Comparison of ENCODE assay signal across 16 cellular contexts in the genomic region with DNA sequence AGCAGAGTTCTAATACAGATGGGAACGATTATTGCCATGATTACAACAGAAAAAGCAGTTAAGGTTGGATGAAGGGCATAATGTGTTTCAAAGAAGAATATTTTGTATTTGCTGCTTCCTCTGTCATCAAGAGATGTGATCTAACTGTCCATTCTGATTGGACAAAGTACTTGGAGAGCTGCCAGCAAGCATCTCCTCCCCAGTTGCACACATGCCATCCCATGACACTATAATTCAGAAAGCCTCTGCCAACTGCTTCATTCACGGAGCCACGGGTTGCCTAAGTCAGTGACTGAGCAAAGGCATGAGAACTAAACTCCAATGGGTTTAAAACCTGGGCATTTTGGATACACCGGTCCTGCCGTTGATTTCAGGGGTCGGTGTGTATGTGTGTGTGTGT.
DNase-seq lines count a peak whose midpoint lies in the region; ATAC-seq and TF ChIP-seq lines count a peak whose summit lies in the region.
"Had no signal": no experiment of that assay in that cellular context is flagged by ENCODE, and none has a peak within 500 bp of the region (broad histone marks: within the 10 kb centered on the region; RNA-seq: fewer than 3 reads in every experiment).

No MANE protein-coding gene starts in this region.

- peak; percentile 13 for DNase-seq in Ammon's horn (ENCODE audit: low spot score)
- peak; percentile 12 for DNase-seq in EH (ENCODE audit: low read depth)
- peak; percentile 17 for DNase-seq in amniotic epithelial cell (ENCODE audit: low read depth)
- peak; percentile 3 for DNase-seq in medulla oblongata (ENCODE audit: extremely low spot score)
- no peak for DNase-seq in omental fat pad (ENCODE audit: low spot score)
- DNase-seq in HuH-7.5 (ENCODE audit: low spot score) = no peak
- DNase-seq in stimulated activated CD4-positive, alpha-beta T cell treated with anti-CD3 and anti-CD28 coated beads, Interleukin-1b, Interleukin-23, amount 100 ng/mL, for 48 hours = no peak
- DNase-seq: brain microvascular endothelial cell; hippocampal formation; NCI-H1105 treated with DMSO at 0.1 percent for 48 hours; psoas muscle; small intestine; stimulated activated CD4-positive, alpha-beta T cell treated with anti-CD3 and anti-CD28 coated beads, Interleukin-4, amount 100 ng/mL, for 1 hour; stimulated activated naive CD8-positive, alpha-beta T cell treated with anti-CD3 and anti-CD28 coated beads, Interleukin-15, amount 100 ng/mL, for 72 hours; SW 1271; transverse colon had no signal

- TF ChIP-seq CTCF in omental fat pad (IDR thresholded peaks at IDR 0.05) = no peak

- ATAC-seq in omental fat pad (ENCODE audit: low FRiP score) = no peak
- ATAC-seq: psoas muscle; stimulated activated naive CD8-positive, alpha-beta T cell treated with anti-CD3 and anti-CD28 coated beads, Interleukin-15, amount 100 ng/mL, for 72 hours had no signal

Comparison
In these comparisons a context has a peak if more than half of its experiments do, and no peak if none do; other contexts are left out.
1. DNase-seq: peak in Ammon's horn (single experiment), EH (single experiment), amniotic epithelial cell (single experiment) and medulla oblongata (single experiment); none in omental fat pad (single experiment), HuH-7.5 (single experiment) and stimulated activated CD4-positive, alpha-beta T cell treated with anti-CD3 and anti-CD28 coated beads, Interleukin-1b, Interleukin-23, amount 100 ng/mL, for 48 hours (single experiment).